9 cellular contexts compared by ENCODE assay signal in genomic region chr12:94244165-94245133, GRCh38.
DNase-seq lines count a peak whose midpoint lies in the region; ATAC-seq and TF ChIP-seq lines count a peak whose summit lies in the region.
"Had no signal": no experiment of that assay in that cellular context is flagged by ENCODE, and none has a peak within 500 bp of the region (broad histone marks: within the 10 kb centered on the region; RNA-seq: fewer than 3 reads in every experiment).

No MANE protein-coding gene starts in this region.

- peak overlapping the region in 7 of 9 donors; percentile 29 to 82 (median 59) for H3K27ac Mint-ChIP-seq in naive thymus-derived CD4-positive, alpha-beta T cell
- no peak overlapping the region for H3K27ac Mint-ChIP-seq in mesothelial cell of epicardium

- intact Hi-C loops in naive thymus-derived CD4-positive, alpha-beta T cell (cut with micrococcal nuclease) = loop anchor here in 1 of 2 donors (5.0 kb wide), 1 partner anchor 37 kb away; no protein-coding TSS in a partner anchor

- H3K4me1 ChIP-seq in naive thymus-derived CD4-positive, alpha-beta T cell (ENCODE audit: control insufficient read depth in 2 of 2, insufficient read depth in 2 of 2, low read length in 2 of 2) = peaks cover 9 to 31% of the 10 kb centered on the region in 2 donors
- no peaks in the 10 kb centered on the region for H3K4me1 ChIP-seq in hepatocyte (ENCODE audit: insufficient read depth)

- peak; percentile 66 for ATAC-seq in GM18909 (IDR thresholded peaks at IDR 0.05; ENCODE audit: poor library complexity, unreplicated experiment)
- ATAC-seq in HG03103 (IDR thresholded peaks at IDR 0.05; ENCODE audit: low read depth, unreplicated experiment) = peak; percentile 59
- peak; percentile 82 for ATAC-seq in naive thymus-derived CD4-positive, alpha-beta T cell

- peak overlapping the region in 4 of 10 donors; percentile 0 to 66 (median 30) for H3K4me3 Mint-ChIP-seq in naive thymus-derived CD4-positive, alpha-beta T cell
- H3K4me3 Mint-ChIP-seq in mesothelial cell of epicardium = no peak overlapping the region

- H3K27me3 ChIP-seq in naive thymus-derived CD4-positive, alpha-beta T cell (ENCODE audit: control insufficient read depth in 2 of 2, insufficient read depth in 2 of 2, low read length in 2 of 2) = no peaks in the 10 kb centered on the region
- H3K27me3 ChIP-seq in hepatocyte = no peaks in the 10 kb centered on the region

- no peaks in the 10 kb centered on the region for H3K9me3 ChIP-seq in naive thymus-derived CD4-positive, alpha-beta T cell (ENCODE audit: control insufficient read depth in 2 of 3, low read length in 3 of 3)
- no peaks in the 10 kb centered on the region for H3K9me3 ChIP-seq in hepatocyte (ENCODE audit: low read depth)

- H3K79me2 ChIP-seq in hepatocyte = no peaks in the 10 kb centered on the region

- no peak overlapping the region for H3K27ac ChIP-seq in naive thymus-derived CD4-positive, alpha-beta T cell (ENCODE audit: low read depth, low read length)
- H3K27ac ChIP-seq in hepatocyte = no peak overlapping the region
- H3K27ac ChIP-seq: KMS-11 had no signal

- no peak overlapping the region for H3K4me3 ChIP-seq in naive thymus-derived CD4-positive, alpha-beta T cell (ENCODE audit: low read length)
- H3K4me3 ChIP-seq in hepatocyte = no peak overlapping the region

- no peak overlapping the region for H3K4me2 ChIP-seq in hepatocyte
- H3K4me2 ChIP-seq: KMS-11 had no signal

- H3K27me3 Mint-ChIP-seq in naive thymus-derived CD4-positive, alpha-beta T cell = no peaks in the 10 kb centered on the region
- peaks cover 26% of the 10 kb centered on the region for H3K27me3 Mint-ChIP-seq in mesothelial cell of epicardium (ENCODE audit: low read depth)

- H3K36me3 ChIP-seq in naive thymus-derived CD4-positive, alpha-beta T cell (ENCODE audit: control insufficient read depth in 2 of 3, insufficient read depth in 3 of 3, low read length in 3 of 3) = peaks cover 0 to 22% (median 7%) of the 10 kb centered on the region in 3 experiments
- H3K36me3 ChIP-seq in hepatocyte (replicated peaks; ENCODE audit: insufficient read depth, low read depth) = no peaks in the 10 kb centered on the region

- CTCF ChIA-PET in naive thymus-derived CD4-positive, alpha-beta T cell (lab: Charles Lee) = interaction anchor here (0.8 kb wide), 1 partner anchor 95 kb away, joined by 3 read pairs; no protein-coding TSS in a partner anchor

- H3K9me2 ChIP-seq in hepatocyte (replicated peaks; ENCODE audit: insufficient read depth) = no peaks in the 10 kb centered on the region

- peaks cover 11 to 43% (median 19%) of the 10 kb centered on the region in 7 donors for H3K4me1 Mint-ChIP-seq in naive thymus-derived CD4-positive, alpha-beta T cell
- H3K4me1 Mint-ChIP-seq in mesothelial cell of epicardium = peaks cover 7% of the 10 kb centered on the region

- no peak overlapping the region for H2AFZ ChIP-seq in hepatocyte

- POLR2A ChIA-PET in naive thymus-derived CD4-positive, alpha-beta T cell (lab: Charles Lee) = no interaction called here

- H4K20me1 ChIP-seq in hepatocyte (ENCODE audit: insufficient read depth, poor library complexity, severe bottlenecking) = no peaks in the 10 kb centered on the region

- H3K9me3 Mint-ChIP-seq in naive thymus-derived CD4-positive, alpha-beta T cell = peaks cover 0 to 5% (median 0%) of the 10 kb centered on the region in 11 donors
- no peaks in the 10 kb centered on the region for H3K9me3 Mint-ChIP-seq in mesothelial cell of epicardium

- H3K36me3 Mint-ChIP-seq in naive thymus-derived CD4-positive, alpha-beta T cell = peaks cover 28 to 71% (median 38%) of the 10 kb centered on the region in 5 donors
- H3K36me3 Mint-ChIP-seq in mesothelial cell of epicardium = no peaks in the 10 kb centered on the region

- DNase-seq in activated CD4-positive, alpha-beta T cell treated with anti-CD3 and anti-CD28 coated beads for 48 hours = peak; percentile 65
- peak in 2 of 9 donors; percentile 2 to 54 for DNase-seq in naive thymus-derived CD4-positive, alpha-beta T cell
- DNase-seq in mesothelial cell of epicardium (ENCODE audit: low spot score in 2 of 2, unreplicated experiment in 2 of 2) = no peak
- no peak for DNase-seq in hepatocyte (ENCODE audit: low spot score)
- no peak for DNase-seq in NCI-H82 treated with DMSO at 0.1 percent for 48 hours (lab: John Stamatoyannopoulos, UW; ENCODE audit: unreplicated experiment)
- no peak for DNase-seq in NCI-H2171 (lab: John Stamatoyannopoulos, UW)

- no peak for TF ChIP-seq CTCF in mesothelial cell of epicardium (IDR thresholded peaks at IDR 0.05; ENCODE audit: unreplicated experiment)
- TF ChIP-seq CTCF in hepatocyte (IDR thresholded peaks at IDR 0.05; ENCODE audit: poor library complexity) = no peak

- 89% methylated on average over 11 of the region's 11 CpGs for WGBS in hepatocyte (ENCODE audit: low lambda C conversion rate, missing lambda C conversion rate)
